ENCODE assay signal across 9 cellular contexts in the genomic region with DNA sequence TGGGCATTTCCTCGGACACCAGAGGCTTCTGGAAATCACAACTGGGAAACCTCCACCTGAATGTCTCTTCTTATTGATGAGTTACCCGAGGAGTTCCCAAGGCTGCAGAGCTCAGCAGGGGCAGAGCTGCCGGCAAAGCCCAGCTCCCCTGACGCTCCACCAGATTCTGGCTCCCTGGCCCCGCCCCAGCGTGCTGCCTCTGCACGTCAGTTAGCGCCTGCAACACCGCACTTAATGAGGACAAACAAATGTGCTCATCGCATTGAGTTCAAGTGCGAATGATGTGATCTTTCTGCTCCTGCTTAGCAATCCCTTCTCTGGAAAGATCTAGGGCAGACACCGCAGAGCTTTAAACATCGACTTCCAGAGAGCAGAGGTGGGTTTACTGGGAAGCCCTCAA. TPM values are rescaled to one million over a fixed set of nuclear protein-coding genes. Genes with fewer than 3 reads are reported as not detected.
A peak's percentile ranks its signal among the peaks of the same experiment; 100 is the strongest.
DNase-seq lines count a peak whose midpoint lies in the region; ATAC-seq and TF ChIP-seq lines count a peak whose summit lies in the region.
"Had no signal": no experiment of that assay in that cellular context is flagged by ENCODE, and none has a peak within 500 bp of the region (broad histone marks: within the 10 kb centered on the region; RNA-seq: fewer than 3 reads in every experiment).

No MANE protein-coding gene starts in this region.

- no peak overlapping the region for H3K27ac Mint-ChIP-seq in T-helper 2 cell treated with Interferon-gamma antibody and Interleukin-4, amounts not matched to agents 5 μg/mL and 100 μg/mL, for 36 hours
- H3K27ac Mint-ChIP-seq in endodermal cell = peak overlapping the region; percentile 59

- WGBS in endodermal cell (ENCODE audit: insufficient coverage in 1 of 2, insufficient read length in 1 of 2), 2 experiments = 9 to 16% methylated on average over 10 to 13 of the region's 13 CpGs
- 10 to 22% methylated on average over 4 to 13 of the region's 13 CpGs for WGBS in transverse colon (ENCODE audit: low coverage in 1 of 2), 2 donors

- H3K4me3 ChIP-seq in endodermal cell (ENCODE audit: low read length) = peak overlapping the region; percentile 45
- H3K4me3 ChIP-seq in transverse colon = peak overlapping the region in 2 of 4 donors; percentile 8 to 24

- TF ChIP-seq CTCF in endodermal cell (conservative IDR thresholded peaks at IDR 0.05) (no peak), transverse colon (IDR thresholded peaks at IDR 0.05) (no peak), GM13977 (IDR thresholded peaks at IDR 0.05; ENCODE audit: extremely low read depth, insufficient read depth, missing control alignments) (no peak)

- H3K9me3 ChIP-seq in endodermal cell (ENCODE audit: control insufficient read depth, low read length) (no peaks in the 10 kb centered on the region), transverse colon (no peaks in the 10 kb centered on the region)

- in situ Hi-C loops in transverse colon (cut with MboI; ENCODE audit: low pct_ligation_motif_present in 1 of 4, low pct_unique_long_range_greater_than_20kb in 1 of 4, low sequenced_read_pairs in 3 of 4) (no loop called here), GM13977 (cut with MboI; ENCODE audit: low pct_unique_long_range_greater_than_20kb, low sequenced_read_pairs, unreplicated experiment) (no loop called here)

- peak; percentile 48 for ATAC-seq in HG03139 (IDR thresholded peaks at IDR 0.05; ENCODE audit: unreplicated experiment)
- ATAC-seq in GM19452 (IDR thresholded peaks at IDR 0.05; ENCODE audit: unreplicated experiment) = no peak
- no peak for ATAC-seq in GM21619 (IDR thresholded peaks at IDR 0.05; ENCODE audit: unreplicated experiment)

- H3K36me3 ChIP-seq in endodermal cell (ENCODE audit: control insufficient read depth, insufficient read depth, low read length) = no peaks in the 10 kb centered on the region
- H3K36me3 ChIP-seq in transverse colon = no peaks in the 10 kb centered on the region

- no peaks in the 10 kb centered on the region for H3K27me3 ChIP-seq in endodermal cell (ENCODE audit: control insufficient read depth, insufficient read depth, low read length, poor library complexity, severe bottlenecking)
- H3K27me3 ChIP-seq in transverse colon = no peaks in the 10 kb centered on the region

- no peak for TF ChIP-seq POLR2A in transverse colon (IDR thresholded peaks at IDR 0.05)

- intact Hi-C loops in transverse colon (cut with DNase I; ENCODE audit: low total_unique reads) = no loop called here

- peak overlapping the region; percentile 39 for H3K4me3 Mint-ChIP-seq in T-helper 2 cell treated with Interferon-gamma antibody and Interleukin-4, amounts not matched to agents 5 μg/mL and 100 μg/mL, for 36 hours
- H3K4me3 Mint-ChIP-seq in endodermal cell = peak overlapping the region; percentile 47

- TF ChIP-seq EP300 in transverse colon (IDR thresholded peaks at IDR 0.05; ENCODE audit: low read depth) = no peak

- H3K27ac ChIP-seq in endodermal cell (ENCODE audit: low read depth, low read length) (no peak overlapping the region), transverse colon (peak overlapping the region in 1 of 4 donors; percentile 29)
- H3K27ac ChIP-seq: KMS-11 had no signal

- peaks cover 8% of the 10 kb centered on the region for H3K4me1 Mint-ChIP-seq in T-helper 2 cell treated with Interferon-gamma antibody and Interleukin-4, amounts not matched to agents 5 μg/mL and 100 μg/mL, for 36 hours (ENCODE audit: low read depth)
- H3K4me1 Mint-ChIP-seq in endodermal cell = peaks cover 18% of the 10 kb centered on the region

- peaks cover 19% of the 10 kb centered on the region for H3K27me3 Mint-ChIP-seq in T-helper 2 cell treated with Interferon-gamma antibody and Interleukin-4, amounts not matched to agents 5 μg/mL and 100 μg/mL, for 36 hours (ENCODE audit: low read depth)
- no peaks in the 10 kb centered on the region for H3K27me3 Mint-ChIP-seq in endodermal cell (ENCODE audit: insufficient read depth)

- no peaks in the 10 kb centered on the region for H3K36me3 Mint-ChIP-seq in T-helper 2 cell treated with Interferon-gamma antibody and Interleukin-4, amounts not matched to agents 5 μg/mL and 100 μg/mL, for 36 hours (ENCODE audit: low read depth)
- no peaks in the 10 kb centered on the region for H3K36me3 Mint-ChIP-seq in endodermal cell (ENCODE audit: low read depth)

- peak overlapping the region; percentile 19 for H3K9ac ChIP-seq in endodermal cell (ENCODE audit: extremely low read depth, low read length, poor library complexity, severe bottlenecking)
- H3K9ac ChIP-seq: KMS-11 had no signal

- no peak for DNase-seq in T-helper 2 cell treated with Interferon-gamma antibody and Interleukin-4, amounts not matched to agents 5 μg/mL and 100 μg/mL, for 36 hours (ENCODE audit: low spot score)
- peak; percentile 96 for DNase-seq in endodermal cell
- peak; percentile 14 for DNase-seq in myocyte (ENCODE audit: low read depth)
- DNase-seq in transverse colon = peak; percentile 63
- no peak for DNase-seq in GM13977 (ENCODE audit: low spot score)

- H3K4me1 ChIP-seq in endodermal cell (ENCODE audit: control insufficient read depth, insufficient read depth, low read length) (peaks cover 6% of the 10 kb centered on the region), transverse colon (peaks cover 5 to 22% (median 13%) of the 10 kb centered on the region in 4 donors)

- H3K9me3 Mint-ChIP-seq in T-helper 2 cell treated with Interferon-gamma antibody and Interleukin-4, amounts not matched to agents 5 μg/mL and 100 μg/mL, for 36 hours = peaks cover 3% of the 10 kb centered on the region
- peaks cover 5% of the 10 kb centered on the region for H3K9me3 Mint-ChIP-seq in endodermal cell

RNA-seq across cellular contexts. Expression of a gene that starts 55.5 kb away (rescaled TPM):
- total RNA-seq in endodermal cell = 10 to 100 TPM; 34.3 to 34.4 TPM
- 23.6 TPM for polyA plus RNA-seq in endodermal cell (2013, experiment 1 of 2)
- 19.3 TPM for polyA plus RNA-seq in endodermal cell (2013, experiment 2 of 2)
- total RNA-seq in myocyte = 33.9 and 39.2 TPM in 2 replicates
- polyA plus RNA-seq in myocyte (2012) = 15.3 TPM
- 100 to 1,000 TPM in 1 of 4 donors, 10 to 100 TPM in 3; 11.6 to 125 (median 49.5) TPM for total RNA-seq in transverse colon

Comparison
In these comparisons a context has a peak if more than half of its experiments do, and no peak if none do; other contexts are left out.
1. DNase-seq: peak in endodermal cell (single experiment), myocyte (single experiment) and transverse colon (single experiment); none in T-helper 2 cell treated with Interferon-gamma antibody and Interleukin-4, amounts not matched to agents 5 μg/mL and 100 μg/mL, for 36 hours (single experiment) and GM13977 (single experiment).